39 cellular contexts compared by ENCODE assay signal in the genomic region with DNA sequence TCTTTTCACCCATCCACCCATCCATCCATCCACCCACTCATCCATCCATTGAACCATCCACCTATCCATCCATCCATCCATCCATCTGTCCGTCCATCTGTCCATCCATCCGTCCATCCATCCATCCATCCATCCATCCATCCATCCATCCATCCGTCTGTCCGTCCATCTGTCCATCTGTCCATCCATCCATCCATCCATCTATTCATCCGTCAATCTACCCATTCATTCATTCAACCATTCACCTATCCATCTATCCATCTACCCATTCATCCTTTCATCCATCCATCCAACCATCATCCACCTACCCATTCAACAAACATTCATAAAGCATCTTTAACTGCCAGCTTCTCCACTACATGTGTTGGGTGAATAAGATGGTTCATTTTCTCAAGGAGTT. TPM values are rescaled to one million over a fixed set of nuclear protein-coding genes. Genes with fewer than 3 reads are reported as not detected.
"Had no signal": no experiment of that assay in that cellular context is flagged by ENCODE, and none has a peak within 500 bp of the region (broad histone marks: within the 10 kb centered on the region; RNA-seq: fewer than 3 reads in every experiment).

No MANE protein-coding gene starts in this region.

- ATAC-seq: activated CD8-positive, alpha-beta T cell treated with anti-CD3 and anti-CD28 coated beads for 36 hours; activated naive CD4-positive, alpha-beta T cell treated with anti-CD3 and anti-CD28 coated beads, Interleukin-2, amount 50 U/mL, for 72 hours; activated T-cell treated with anti-CD3 and anti-CD28 coated beads, Interleukin-2, amount 50 U/mL, for 4 hours; activated T-cell treated with anti-CD3 and anti-CD28 coated beads, Interleukin-2, amount 50 U/mL, for 72 hours; activated T-helper 17 cell treated with anti-CD3 and anti-CD28 coated beads, Interleukin-2, amount 50 U/mL, for 72 hours; body of pancreas had no signal

- H3K9me3 ChIP-seq: adrenal gland, body of pancreas, breast epithelium had no signal

- H3K36me3 ChIP-seq: adrenal gland, brain microvascular endothelial cell, breast epithelium had no signal

- H3K27me3 ChIP-seq: adrenal gland, body of pancreas, brain microvascular endothelial cell, breast epithelium had no signal

- H3K4me1 ChIP-seq: adrenal gland, body of pancreas, breast epithelium had no signal

- H3K27ac Mint-ChIP-seq: activated B cell treated with CpG ODN at 0.5 μM for 24 hours; activated CD4-positive, alpha-beta memory T cell treated with anti-CD3 and anti-CD28 coated beads for 36 hours; activated CD4-positive, alpha-beta T cell treated with anti-CD3 and anti-CD28 coated beads, Interleukin-2, amount 10 ng/mL, durations not matched to agents 24 days and 14 days; activated CD8-positive, alpha-beta T cell treated with anti-CD3 and anti-CD28 coated beads for 36 hours; activated naive CD4-positive, alpha-beta T cell treated with anti-CD3 and anti-CD28 coated beads for 36 hours; activated naive CD8-positive, alpha-beta T cell treated with anti-CD3 and anti-CD28 coated beads for 36 hours; activated T-cell treated with anti-CD3 and anti-CD28 coated beads, Interleukin-2, amount 50 U/mL, for 72 hours; activated T-helper 1 cell treated with anti-CD3 and anti-CD28 coated beads, Interleukin-12 subunit alpha, Interleukin-12 subunit beta, Interleukin-2, Interleukin-4 antibody, amounts not matched to agents 30 ng/mL and 10 ng/mL and 1 ng/mL, durations not matched to agents 14 hours and 24 hours and 36 hours; activated T-helper 17 cell treated with anti-CD3 and anti-CD28 coated beads, Interleukin-2, amount 50 U/mL, for 72 hours; T-helper 1 cell treated with Interleukin-12 subunit alpha and Interleukin-12 subunit beta and Interleukin-4 antibody, amounts not matched to agents 30 μg/mL and 1 μg/mL, for 36 hours; T-helper 2 cell treated with Interferon-gamma antibody and Interleukin-4, amounts not matched to agents 5 μg/mL and 100 μg/mL, for 36 hours had no signal

- H3K4me3 ChIP-seq: adrenal gland, body of pancreas, breast epithelium had no signal

- DNase-seq: activated B cell treated with CpG ODN at 0.5 μM for 24 hours; activated CD4-positive, alpha-beta memory T cell treated with anti-CD3 and anti-CD28 coated beads for 36 hours; activated CD4-positive, alpha-beta T cell treated with anti-CD3 and anti-CD28 coated beads for 4 hours; activated CD4-positive, alpha-beta T cell treated with anti-CD3 and anti-CD28 coated beads, Interleukin-2, amount 10 ng/mL, durations not matched to agents 24 days and 14 days; activated CD4-positive, alpha-beta T cell treated with anti-CD3 and anti-CD28 coated beads, Interleukin-2, amount 50 U/mL, for 1 hour; activated CD4-positive, alpha-beta T cell treated with anti-CD3 and anti-CD28 coated beads, Interleukin-2, amount 50 U/mL, for 4 hours; activated CD4-positive, CD25-positive, alpha-beta regulatory T cell treated with anti-CD3 and anti-CD28 coated beads, Interleukin-2, amount 50 U/mL, for 72 hours; activated CD8-positive, alpha-beta memory T cell treated with anti-CD3 and anti-CD28 coated beads, Interleukin-2, amount 50 U/mL, for 4 hours; activated CD8-positive, alpha-beta T cell treated with anti-CD3 and anti-CD28 coated beads for 36 hours; activated effector memory CD4-positive, alpha-beta T cell treated with anti-CD3 and anti-CD28 coated beads, Interleukin-2, amount 50 U/mL, for 16 hours; activated gamma-delta T cell treated with Interleukin-2 at 50 U/mL for 16 hours; activated naive CD4-positive, alpha-beta T cell; activated naive CD4-positive, alpha-beta T cell treated with anti-CD3 and anti-CD28 coated beads for 36 hours; activated naive CD4-positive, alpha-beta T cell treated with anti-CD3 and anti-CD28 coated beads, Interleukin-2, amount 50 U/mL, for 16 hours; activated naive CD8-positive, alpha-beta T cell treated with anti-CD3 and anti-CD28 coated beads for 36 hours; activated T-cell treated with anti-CD3 and anti-CD28 coated beads for 4 hours; activated T-cell treated with anti-CD3 and anti-CD28 coated beads, Interleukin-2, amount 50 U/mL, for 1 hour; activated T-cell treated with anti-CD3 and anti-CD28 coated beads, Interleukin-2, amount 50 U/mL, for 4 hours; activated T-cell treated with anti-CD3 and anti-CD28 coated beads, Interleukin-2, amount 50 U/mL, for 72 hours; adrenal gland; amniotic stem cell; aorta; body of pancreas; brain microvascular endothelial cell; central memory CD4-positive, alpha-beta T cell; T-helper 1 cell; T-helper 2 cell; T-helper 9 cell had no signal

- H3K27ac ChIP-seq: adrenal gland, body of pancreas, brain microvascular endothelial cell, breast epithelium, VCaP had no signal

- FAIRE-seq: astrocyte, TTC549 had no signal

- H3K27me3 Mint-ChIP-seq: activated B cell treated with CpG ODN at 0.5 μM for 24 hours; activated CD4-positive, alpha-beta T cell treated with anti-CD3 and anti-CD28 coated beads, Interleukin-2, amount 10 ng/mL, durations not matched to agents 24 days and 14 days had no signal

- H3K36me3 Mint-ChIP-seq: activated CD4-positive, alpha-beta memory T cell treated with anti-CD3 and anti-CD28 coated beads for 36 hours; activated naive CD4-positive, alpha-beta T cell treated with anti-CD3 and anti-CD28 coated beads, Interleukin-2, amount 50 U/mL, for 72 hours; activated naive CD8-positive, alpha-beta T cell treated with anti-CD3 and anti-CD28 coated beads for 36 hours had no signal

- H3K4me1 Mint-ChIP-seq: activated B cell treated with CpG ODN at 0.5 μM for 24 hours; activated CD4-positive, alpha-beta T cell treated with anti-CD3 and anti-CD28 coated beads, Interleukin-2, amount 10 ng/mL, durations not matched to agents 24 days and 14 days; activated naive CD8-positive, alpha-beta T cell treated with anti-CD3 and anti-CD28 coated beads for 36 hours; activated T-helper 17 cell treated with anti-CD3 and anti-CD28 coated beads, Interleukin-2, amount 50 U/mL, for 72 hours had no signal

- H3K9me3 Mint-ChIP-seq: activated B cell treated with CpG ODN at 0.5 μM for 24 hours; activated CD4-positive, alpha-beta memory T cell treated with anti-CD3 and anti-CD28 coated beads for 36 hours; activated CD4-positive, alpha-beta T cell treated with anti-CD3 and anti-CD28 coated beads, Interleukin-2, amount 10 ng/mL, durations not matched to agents 24 days and 14 days; activated CD8-positive, alpha-beta T cell treated with anti-CD3 and anti-CD28 coated beads for 36 hours; activated naive CD4-positive, alpha-beta T cell treated with anti-CD3 and anti-CD28 coated beads for 36 hours; activated naive CD8-positive, alpha-beta T cell treated with anti-CD3 and anti-CD28 coated beads for 36 hours; activated T-cell treated with anti-CD3 and anti-CD28 coated beads, Interleukin-2, amount 50 U/mL, for 4 hours; activated T-cell treated with anti-CD3 and anti-CD28 coated beads, Interleukin-2, amount 50 U/mL, for 72 hours; activated T-helper 1 cell treated with anti-CD3 and anti-CD28 coated beads, Interleukin-12 subunit alpha, Interleukin-12 subunit beta, Interleukin-2, Interleukin-4 antibody, amounts not matched to agents 30 ng/mL and 10 ng/mL and 1 ng/mL, durations not matched to agents 14 hours and 24 hours and 36 hours; activated T-helper 17 cell treated with anti-CD3 and anti-CD28 coated beads, Interleukin-2, amount 50 U/mL, for 72 hours; T-helper 1 cell treated with Interleukin-12 subunit alpha and Interleukin-12 subunit beta and Interleukin-4 antibody, amounts not matched to agents 30 μg/mL and 1 μg/mL, for 36 hours; T-helper 2 cell treated with Interferon-gamma antibody and Interleukin-4, amounts not matched to agents 5 μg/mL and 100 μg/mL, for 36 hours had no signal

- H3K4me3 Mint-ChIP-seq: activated B cell treated with CpG ODN at 0.5 μM for 24 hours; activated CD4-positive, alpha-beta memory T cell treated with anti-CD3 and anti-CD28 coated beads for 36 hours; activated CD4-positive, alpha-beta T cell treated with anti-CD3 and anti-CD28 coated beads, Interleukin-2, amount 10 ng/mL, durations not matched to agents 24 days and 14 days; activated CD8-positive, alpha-beta T cell treated with anti-CD3 and anti-CD28 coated beads for 36 hours; activated naive CD4-positive, alpha-beta T cell treated with anti-CD3 and anti-CD28 coated beads for 36 hours; activated naive CD8-positive, alpha-beta T cell treated with anti-CD3 and anti-CD28 coated beads for 36 hours; activated T-cell treated with anti-CD3 and anti-CD28 coated beads, Interleukin-2, amount 50 U/mL, for 4 hours; activated T-cell treated with anti-CD3 and anti-CD28 coated beads, Interleukin-2, amount 50 U/mL, for 72 hours; activated T-helper 1 cell treated with anti-CD3 and anti-CD28 coated beads, Interleukin-12 subunit alpha, Interleukin-12 subunit beta, Interleukin-2, Interleukin-4 antibody, amounts not matched to agents 30 ng/mL and 10 ng/mL and 1 ng/mL, durations not matched to agents 14 hours and 24 hours and 36 hours; activated T-helper 17 cell treated with anti-CD3 and anti-CD28 coated beads, Interleukin-2, amount 50 U/mL, for 72 hours; T-helper 1 cell treated with Interleukin-12 subunit alpha and Interleukin-12 subunit beta and Interleukin-4 antibody, amounts not matched to agents 30 μg/mL and 1 μg/mL, for 36 hours; T-helper 2 cell treated with Interferon-gamma antibody and Interleukin-4, amounts not matched to agents 5 μg/mL and 100 μg/mL, for 36 hours had no signal

RNA-seq across cellular contexts. Expression of gene GP2, which starts 28.9 kb away (rescaled TPM):
- total RNA-seq: activated B cell treated with CpG ODN at 0.5 μM for 24 hours; activated CD4-positive, alpha-beta memory T cell treated with anti-CD3 and anti-CD28 coated beads for 36 hours; activated CD4-positive, alpha-beta T cell treated with anti-CD3 and anti-CD28 coated beads, Interleukin-2, amount 10 ng/mL, durations not matched to agents 24 days and 14 days; activated CD8-positive, alpha-beta memory T cell treated with anti-CD3 and anti-CD28 coated beads for 36 hours; activated CD8-positive, alpha-beta T cell treated with anti-CD3 and anti-CD28 coated beads for 36 hours; activated naive CD4-positive, alpha-beta T cell treated with anti-CD3 and anti-CD28 coated beads for 36 hours; activated naive CD4-positive, alpha-beta T cell treated with anti-CD3 and anti-CD28 coated beads, Interleukin-2, amount 50 U/mL, for 72 hours; activated naive CD8-positive, alpha-beta T cell treated with anti-CD3 and anti-CD28 coated beads for 36 hours; activated T-cell treated with anti-CD3 and anti-CD28 coated beads, Interleukin-2, amount 50 U/mL, for 72 hours; activated T-helper 1 cell treated with anti-CD3 and anti-CD28 coated beads, Interleukin-12 subunit alpha, Interleukin-12 subunit beta, Interleukin-2, Interleukin-4 antibody, amounts not matched to agents 30 ng/mL and 10 ng/mL and 1 ng/mL, durations not matched to agents 14 hours and 24 hours and 36 hours; activated T-helper 17 cell treated with anti-CD3 and anti-CD28 coated beads, Interleukin-2, amount 50 U/mL, for 72 hours; astrocyte; cardiac septum had no signal

RNA-seq across cellular contexts. Expression of gene UMOD, which starts 54.1 kb away (rescaled TPM):
- total RNA-seq: activated B cell treated with CpG ODN at 0.5 μM for 24 hours; activated CD4-positive, alpha-beta memory T cell treated with anti-CD3 and anti-CD28 coated beads for 36 hours; activated CD4-positive, alpha-beta T cell treated with anti-CD3 and anti-CD28 coated beads, Interleukin-2, amount 10 ng/mL, durations not matched to agents 24 days and 14 days; activated CD8-positive, alpha-beta memory T cell treated with anti-CD3 and anti-CD28 coated beads for 36 hours; activated CD8-positive, alpha-beta T cell treated with anti-CD3 and anti-CD28 coated beads for 36 hours; activated naive CD4-positive, alpha-beta T cell treated with anti-CD3 and anti-CD28 coated beads for 36 hours; activated naive CD4-positive, alpha-beta T cell treated with anti-CD3 and anti-CD28 coated beads, Interleukin-2, amount 50 U/mL, for 72 hours; activated naive CD8-positive, alpha-beta T cell treated with anti-CD3 and anti-CD28 coated beads for 36 hours; activated T-cell treated with anti-CD3 and anti-CD28 coated beads, Interleukin-2, amount 50 U/mL, for 4 hours; activated T-cell treated with anti-CD3 and anti-CD28 coated beads, Interleukin-2, amount 50 U/mL, for 72 hours; activated T-helper 1 cell treated with anti-CD3 and anti-CD28 coated beads, Interleukin-12 subunit alpha, Interleukin-12 subunit beta, Interleukin-2, Interleukin-4 antibody, amounts not matched to agents 30 ng/mL and 10 ng/mL and 1 ng/mL, durations not matched to agents 14 hours and 24 hours and 36 hours; activated T-helper 17 cell treated with anti-CD3 and anti-CD28 coated beads, Interleukin-2, amount 50 U/mL, for 72 hours; adrenal gland; aorta; astrocyte; breast epithelium; cardiac septum had no signal
- polyA plus RNA-seq: adrenal gland, aorta had no signal
